14 cellular contexts compared by ENCODE assay signal in the genomic region with DNA sequence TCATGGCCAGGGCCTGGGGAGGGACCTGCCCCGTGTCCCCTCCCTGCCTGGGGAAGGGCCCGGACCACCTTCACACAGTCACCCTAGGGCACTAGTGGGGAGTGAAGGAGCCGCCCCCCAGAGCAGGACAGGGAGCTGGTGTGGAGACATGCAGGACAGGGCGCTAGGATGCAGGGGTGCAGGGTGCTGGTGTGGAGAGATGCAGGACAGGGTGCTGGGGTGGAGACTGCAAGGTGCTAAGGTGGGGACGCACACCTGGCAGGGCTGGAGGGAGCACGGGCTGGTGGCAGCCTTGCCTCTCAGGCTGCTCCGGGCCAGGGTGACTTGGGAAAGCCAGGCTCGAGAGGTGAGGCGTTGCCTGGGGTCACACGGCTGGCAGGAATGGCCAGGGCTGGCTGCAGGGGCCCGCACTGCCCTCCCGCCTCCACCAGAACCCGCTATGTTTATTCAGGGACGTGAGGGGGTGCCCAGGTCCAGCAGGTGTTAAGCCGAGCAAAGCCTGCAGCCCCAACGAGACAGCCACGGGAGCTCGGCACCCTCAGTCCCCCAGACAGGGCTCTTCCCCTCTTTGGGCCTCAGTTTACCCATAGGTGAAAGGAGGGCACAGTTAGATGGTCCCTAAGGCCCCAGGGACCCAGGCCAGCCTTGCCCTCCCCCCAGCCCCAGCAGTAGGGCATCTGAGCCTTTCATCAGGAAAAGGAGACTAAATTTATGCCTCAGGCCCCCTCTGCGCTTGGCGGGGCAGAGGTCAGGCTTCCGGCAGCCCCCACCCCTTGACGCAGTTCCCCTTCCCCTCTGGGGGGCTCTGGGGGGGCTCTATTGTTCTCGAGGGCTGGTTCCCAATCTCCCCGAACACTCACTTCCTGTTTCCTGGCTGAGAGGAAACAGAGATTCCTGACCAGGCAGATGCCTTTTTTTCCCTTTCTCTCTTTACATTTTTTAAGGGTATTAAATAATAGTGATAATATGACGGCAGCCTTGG. TPM values are rescaled to one million over a fixed set of nuclear protein-coding genes. Genes with fewer than 3 reads are reported as not detected.
A peak's percentile ranks its signal among the peaks of the same experiment; 100 is the strongest.
DNase-seq lines count a peak whose midpoint lies in the region; ATAC-seq and TF ChIP-seq lines count a peak whose summit lies in the region.
"Had no signal": no experiment of that assay in that cellular context is flagged by ENCODE, and none has a peak within 500 bp of the region (broad histone marks: within the 10 kb centered on the region; RNA-seq: fewer than 3 reads in every experiment).

No MANE protein-coding gene starts in this region.

- H3K4me1 Mint-ChIP-seq in CD4-positive, alpha-beta T cell (ENCODE audit: low read depth), result peaks cover 6% of the 10 kb centered on the region

- H3K27ac ChIP-seq in SK-N-MC (peak overlapping the region; percentile 87), heart left ventricle (peak overlapping the region; percentile 75 to 99 (median 96)), rectal smooth muscle tissue (ENCODE audit: low read depth, low read length) (peak overlapping the region; percentile 32)
- H3K27ac ChIP-seq in CD4-positive, alpha-beta T cell (ENCODE audit: low read depth, low read length), result no peak overlapping the region

- peaks cover 52% of the 10 kb centered on the region for H3K27me3 Mint-ChIP-seq in CD4-positive, alpha-beta T cell

- TF ChIP-seq CTCF in heart left ventricle (IDR thresholded peaks at IDR 0.05), result no peak
- no peak for TF ChIP-seq CTCF in CD4-positive, alpha-beta T cell (IDR thresholded peaks at IDR 0.05)

- WGBS in heart left ventricle, 4 donors, result 49 to 66% (median 55%) methylated on average over 24 to 25 of the region's 25 CpGs

- H3K9ac ChIP-seq in SK-N-MC (ENCODE audit: insufficient read length) (no peak overlapping the region), rectal smooth muscle tissue (ENCODE audit: low read length) (no peak overlapping the region)

- intact Hi-C loops in heart left ventricle (cut with DNase I), result no loop called here
- intact Hi-C loops in CD4-positive, alpha-beta T cell (cut with DNase I, micrococcal nuclease), result no loop called here

- no peaks in the 10 kb centered on the region for H3K36me3 Mint-ChIP-seq in CD4-positive, alpha-beta T cell (ENCODE audit: low read depth)
- H3K36me3 Mint-ChIP-seq: CD4-positive, alpha-beta memory T cell had no signal

- POLR2A ChIA-PET in CD4-positive, alpha-beta T cell (lab: Charles Lee), result no interaction called here

- peaks cover 0 to 51% (median 0%) of the 10 kb centered on the region in 9 donors for H3K27me3 ChIP-seq in heart left ventricle
- peaks cover 17% of the 10 kb centered on the region for H3K27me3 ChIP-seq in rectal smooth muscle tissue (ENCODE audit: control insufficient read depth, insufficient read depth, low read length)
- peaks cover 65% of the 10 kb centered on the region for H3K27me3 ChIP-seq in CD4-positive, alpha-beta T cell (ENCODE audit: control insufficient read depth, insufficient read depth, low read length)

- no peak overlapping the region for H3K4me3 Mint-ChIP-seq in CD4-positive, alpha-beta T cell
- H3K4me3 Mint-ChIP-seq: CD4-positive, alpha-beta memory T cell; central memory CD8-positive, alpha-beta T cell; neural crest cell had no signal

- no peaks in the 10 kb centered on the region for H3K9me3 ChIP-seq in SK-N-MC (ENCODE audit: low read depth, low read length)
- H3K9me3 ChIP-seq in heart left ventricle, result no peaks in the 10 kb centered on the region
- no peaks in the 10 kb centered on the region for H3K9me3 ChIP-seq in CD4-positive, alpha-beta T cell (ENCODE audit: control insufficient read depth, low read length)

- ATAC-seq in heart left ventricle, result peak; percentile 61 to 85 (median 68)
- ATAC-seq in CD4-positive, alpha-beta T cell (ENCODE audit: poor library complexity), result no peak
- no peak for ATAC-seq in HG03520 (IDR thresholded peaks at IDR 0.05; ENCODE audit: unreplicated experiment)

- H3K36me3 ChIP-seq in SK-N-MC (ENCODE audit: insufficient read depth, low read length), result no peaks in the 10 kb centered on the region
- no peaks in the 10 kb centered on the region for H3K36me3 ChIP-seq in heart left ventricle
- H3K36me3 ChIP-seq in rectal smooth muscle tissue (ENCODE audit: control insufficient read depth, insufficient read depth, low read length), result no peaks in the 10 kb centered on the region

- no peaks in the 10 kb centered on the region for H3K9me3 Mint-ChIP-seq in CD4-positive, alpha-beta T cell
- H3K9me3 Mint-ChIP-seq: central memory CD8-positive, alpha-beta T cell; neural crest cell had no signal

- H3K4me1 ChIP-seq in heart left ventricle (peaks cover 0 to 48% (median 22%) of the 10 kb centered on the region in 12 donors), rectal smooth muscle tissue (ENCODE audit: control insufficient read depth, insufficient read depth, low read length) (no peaks in the 10 kb centered on the region)

- H3K4me3 ChIP-seq in SK-N-MC, result peak overlapping the region; percentile 59
- H3K4me3 ChIP-seq in heart left ventricle, result peak overlapping the region in 9 of 12 donors; percentile 29 to 89 (median 78)
- H3K4me3 ChIP-seq in rectal smooth muscle tissue (ENCODE audit: low read length), result no peak overlapping the region

- no peak overlapping the region for H3K27ac Mint-ChIP-seq in CD4-positive, alpha-beta T cell

- no peak for TF ChIP-seq POLR2A in heart left ventricle (IDR thresholded peaks at IDR 0.05)

- CTCF ChIA-PET in CD4-positive, alpha-beta T cell (lab: Charles Lee), result no interaction called here

- DNase-seq in EH (ENCODE audit: low read depth), result peak; percentile 15
- DNase-seq in SK-N-MC (ENCODE audit: low read depth, low spot score), result no peak
- peak; percentile 81 to 90 (median 82) for DNase-seq in heart left ventricle
- DNase-seq in T-helper 1 cell, result no peak
- DNase-seq in CD4-positive, alpha-beta T cell, result no peak
- DNase-seq in stimulated activated naive CD4-positive, alpha-beta T cell treated with Interleukin-2 at 50 U/mL for 16 hours (lab: John Stamatoyannopoulos, UW), result no peak
- DNase-seq: activated CD8-positive, alpha-beta memory T cell treated with anti-CD3 and anti-CD28 coated beads, Interleukin-2, amount 50 U/mL, for 48 hours; CD4-positive, alpha-beta memory T cell; hippocampal formation; NCI-H2227 treated with DMSO at 0.1 percent for 48 hours had no signal

RNA-seq across cellular contexts. Expression of a gene that starts 7.2 kb away (rescaled TPM):
- total RNA-seq in heart left ventricle, result 100 to 1,000 TPM in 2 of 9 donors, 10 to 100 TPM in 7; 56.4 to 142 (median 94.0) TPM
- polyA plus RNA-seq in heart left ventricle, result 100 to 1,000 TPM; 103 to 137 TPM
- not detected for total RNA-seq in CD4-positive, alpha-beta T cell
- total RNA-seq: CD4-positive, alpha-beta memory T cell had no signal

RNA-seq across cellular contexts. Expression of a gene that starts 31.7 kb away (rescaled TPM):
- total RNA-seq in heart left ventricle, result 10 to 100 TPM; 52.4 to 90.7 (median 62.5) TPM
- polyA plus RNA-seq in heart left ventricle, result 100 to 1,000 TPM in 1 of 2 donors, 10 to 100 TPM in 1; 88.8 to 122 TPM
- 1 to 10 TPM; 3.6 to 4.0 TPM for total RNA-seq in CD4-positive, alpha-beta T cell

RNA-seq across cellular contexts. Expression of a gene that starts 56.8 kb away (rescaled TPM):
- total RNA-seq in heart left ventricle, result 10 to 100 TPM; 14.4 to 46.3 (median 19.8) TPM
- polyA plus RNA-seq in heart left ventricle, result 10 to 100 TPM; 18.1 to 24.4 TPM
- total RNA-seq in CD4-positive, alpha-beta T cell, result under 1 TPM in 1 of 2 experiments, not detected in 1; 0.11 TPM
- total RNA-seq: CD4-positive, alpha-beta memory T cell had no signal
- polyA plus RNA-seq: CD4-positive, alpha-beta memory T cell had no signal

Comparison
In these comparisons a context has a peak if more than half of its experiments do, and no peak if none do; other contexts are left out.
1. DNase-seq: peak in EH (single experiment) and heart left ventricle (5 of 5); none in SK-N-MC (single experiment), T-helper 1 cell (0 of 5), CD4-positive, alpha-beta T cell (0 of 10) and stimulated activated naive CD4-positive, alpha-beta T cell treated with Interleukin-2 at 50 U/mL for 16 hours (single experiment).
2. ATAC-seq: peak in heart left ventricle (4 of 4); none in CD4-positive, alpha-beta T cell (single experiment) and HG03520 (single experiment).
3. RNA of a gene that starts 7.2 kb away (total RNA-seq): 56.4 to 142 TPM in heart left ventricle; not detected in CD4-positive, alpha-beta T cell; every median in the first group is over 10 times any median in the second.
4. RNA of a gene that starts 31.7 kb away (total RNA-seq): 52.4 to 90.7 TPM in heart left ventricle; 3.6 to 4.0 TPM in CD4-positive, alpha-beta T cell; every median in the first group is over 10 times any median in the second.
5. RNA of a gene that starts 56.8 kb away (total RNA-seq): 14.4 to 46.3 TPM in heart left ventricle; 0.11 TPM in CD4-positive, alpha-beta T cell; every median in the first group is over 10 times any median in the second.